Comparison of ENCODE assay signal across 8 cellular contexts in genomic region chr9:130432796-130433167, GRCh38. TPM values are rescaled to one million over a fixed set of nuclear protein-coding genes. Genes with fewer than 3 reads are reported as not detected.
DNase-seq lines count a peak whose midpoint lies in the region; ATAC-seq and TF ChIP-seq lines count a peak whose summit lies in the region.

No MANE protein-coding gene starts in this region.

- peaks cover 25% of the 10 kb centered on the region for H3K27me3 Mint-ChIP-seq in activated T-helper 17 cell treated with anti-CD3 and anti-CD28 coated beads, Interleukin-2, amount 50 U/mL, for 72 hours
- H3K27me3 Mint-ChIP-seq in progenitor cell of endocrine pancreas, result peaks cover 41% of the 10 kb centered on the region

- no peaks in the 10 kb centered on the region for H3K9me3 ChIP-seq in HAP-1
- H3K9me3 ChIP-seq in iPS-18a (ENCODE audit: control insufficient read depth, low read depth, low read length), result no peaks in the 10 kb centered on the region

- H3K4me1 Mint-ChIP-seq in activated T-helper 17 cell treated with anti-CD3 and anti-CD28 coated beads, Interleukin-2, amount 50 U/mL, for 72 hours, result no peaks in the 10 kb centered on the region
- no peaks in the 10 kb centered on the region for H3K4me1 Mint-ChIP-seq in progenitor cell of endocrine pancreas (ENCODE audit: low read depth)

- in situ Hi-C loops in HAP-1 (cut with MboI; ENCODE audit: low sequenced_read_pairs), result no loop called here

- H3K27ac ChIP-seq in iPS-18a (ENCODE audit: low read length) (no peak overlapping the region), caudate nucleus (ENCODE audit: low read depth, low read length) (no peak overlapping the region)

- no peaks in the 10 kb centered on the region for H3K9me3 Mint-ChIP-seq in activated T-helper 17 cell treated with anti-CD3 and anti-CD28 coated beads, Interleukin-2, amount 50 U/mL, for 72 hours
- no peaks in the 10 kb centered on the region for H3K9me3 Mint-ChIP-seq in progenitor cell of endocrine pancreas (ENCODE audit: low read depth)

- DNase-seq in HAP-1 (ENCODE audit: low spot score in 2 of 2), result peak in 1 of 2 experiments; percentile 48
- no peak for DNase-seq in progenitor cell of endocrine pancreas (ENCODE audit: low spot score, unreplicated experiment)
- no peak for DNase-seq in amygdala (lab: John Stamatoyannopoulos, UW)
- no peak for DNase-seq in iPS-NIHi7 (ENCODE audit: extremely low spot score)
- DNase-seq in caudate nucleus (lab: John Stamatoyannopoulos, UW), result no peak

- no peaks in the 10 kb centered on the region for H3K36me3 Mint-ChIP-seq in activated T-helper 17 cell treated with anti-CD3 and anti-CD28 coated beads, Interleukin-2, amount 50 U/mL, for 72 hours (ENCODE audit: low read depth)
- no peaks in the 10 kb centered on the region for H3K36me3 Mint-ChIP-seq in progenitor cell of endocrine pancreas (ENCODE audit: insufficient read depth)

- no peak overlapping the region for H3K9ac ChIP-seq in iPS-18a (ENCODE audit: low read length)

- H3K36me3 ChIP-seq in HAP-1 (replicated peaks), result no peaks in the 10 kb centered on the region
- no peaks in the 10 kb centered on the region for H3K36me3 ChIP-seq in iPS-18a (ENCODE audit: control insufficient read depth, low read depth, low read length)

- H3K4me1 ChIP-seq in HAP-1 (peaks cover 13% of the 10 kb centered on the region), iPS-18a (ENCODE audit: control insufficient read depth, low read depth, low read length) (no peaks in the 10 kb centered on the region)

- peak overlapping the region; percentile 19 for H3K4me3 ChIP-seq in HAP-1
- H3K4me3 ChIP-seq in iPS-18a (ENCODE audit: low read length), result peak overlapping the region; percentile 59

- peak overlapping the region; percentile 3 for H3K4me3 Mint-ChIP-seq in activated T-helper 17 cell treated with anti-CD3 and anti-CD28 coated beads, Interleukin-2, amount 50 U/mL, for 72 hours
- peak overlapping the region; percentile 38 for H3K4me3 Mint-ChIP-seq in progenitor cell of endocrine pancreas (ENCODE audit: low read depth)

- no peak overlapping the region for H3K27ac Mint-ChIP-seq in activated T-helper 17 cell treated with anti-CD3 and anti-CD28 coated beads, Interleukin-2, amount 50 U/mL, for 72 hours
- H3K27ac Mint-ChIP-seq in progenitor cell of endocrine pancreas, result no peak overlapping the region

- H3K27me3 ChIP-seq in HAP-1 (ENCODE audit: low read depth) (no peaks in the 10 kb centered on the region), iPS-18a (ENCODE audit: control insufficient read depth, insufficient read depth, low read length) (peaks cover 31% of the 10 kb centered on the region)

- no peak for ATAC-seq in activated T-helper 17 cell treated with anti-CD3 and anti-CD28 coated beads, Interleukin-2, amount 50 U/mL, for 72 hours (replicated peaks)
- no peak for ATAC-seq in HG03045 (IDR thresholded peaks at IDR 0.05; ENCODE audit: unreplicated experiment)

- no peak for TF ChIP-seq CTCF in progenitor cell of endocrine pancreas (IDR thresholded peaks at IDR 0.05; ENCODE audit: unreplicated experiment)

RNA-seq across cellular contexts. Expression of gene ASS1, which starts 12.0 kb away (rescaled TPM):
- total RNA-seq in activated T-helper 17 cell treated with anti-CD3 and anti-CD28 coated beads, Interleukin-2, amount 50 U/mL, for 72 hours, result 1 to 10 TPM in 1 of 2 donors, under 1 TPM in 1; 0.69 to 1.4 TPM
- 6.5 and 7.7 TPM in 2 replicates for total RNA-seq in progenitor cell of endocrine pancreas
